In genomic region chr12:37543131-37543965, GRCh38 we compare ENCODE assay signal across 16 cellular contexts.
"Had no signal": no experiment of that assay in that cellular context is flagged by ENCODE, and none has a peak within 500 bp of the region (broad histone marks: within the 10 kb centered on the region; RNA-seq: fewer than 3 reads in every experiment).

No MANE protein-coding gene starts in this region.

- H3K9me3 ChIP-seq: heart left ventricle, transverse colon had no signal

- DNase-seq: activated CD4-positive, alpha-beta T cell treated with anti-CD3 and anti-CD28 coated beads, Interleukin-2, amount 50 U/mL, for 1 hour; activated naive CD4-positive, alpha-beta T cell; activated naive CD8-positive, alpha-beta T cell treated with anti-CD3 and anti-CD28 coated beads, Interleukin-2, amount 10 ng/mL, durations not matched to agents 7 days and 5 days; anterior cingulate cortex; cerebellar nuclear complex; heart left ventricle; mesendoderm; natural killer cell; right cardiac atrium; small intestine; stimulated activated CD4-positive, alpha-beta T cell treated with anti-CD3 and anti-CD28 coated beads, Interleukin-4, amount 100 ng/mL, for 4 hours; stimulated activated CD8-positive, alpha-beta memory T cell treated with anti-CD3 and anti-CD28 coated beads, Interleukin-4, amount 100 ng/mL, for 48 hours; stimulated activated naive CD4-positive, alpha-beta T cell treated with Interleukin-2 at 50 U/mL for 16 hours; substantia nigra; transverse colon had no signal

- H3K27me3 ChIP-seq: heart left ventricle, transverse colon had no signal

- H3K4me3 ChIP-seq: heart left ventricle, transverse colon had no signal

- ATAC-seq: activated CD4-positive, CD25-positive, alpha-beta regulatory T cell treated with anti-CD3 and anti-CD28 coated beads, Interleukin-2, amount 50 U/mL, for 24 hours; heart left ventricle; right cardiac atrium had no signal

- H3K4me1 ChIP-seq: heart left ventricle, transverse colon had no signal

- H3K36me3 ChIP-seq: heart left ventricle, transverse colon had no signal

- H3K27ac ChIP-seq: heart left ventricle, transverse colon had no signal
